ENCODE assay signal across 7 cellular contexts in genomic region chr1:9292361-9293240, GRCh38. TPM values are rescaled to one million over a fixed set of nuclear protein-coding genes. Genes with fewer than 3 reads are reported as not detected.
DNase-seq lines count a peak whose midpoint lies in the region; ATAC-seq and TF ChIP-seq lines count a peak whose summit lies in the region.

Gene SPSB1 (plus strand): TSS chr1:9292894. CDS start chr1:9355892, 62,998 bp downstream.

- H3K9ac ChIP-seq in Karpas-422 (ENCODE audit: low read length): peak within 1 kb of the TSS; percentile 32; the same call in 1 of the 2 replicates

- H3K4me3 Mint-ChIP-seq in T-helper 17 cell: peak within 1 kb of the TSS; percentile 65

- no peaks in the 10 kb centered on the region for H3K9me2 ChIP-seq in Karpas-422 (replicated peaks; ENCODE audit: insufficient read depth, low read length)

- peak within 1 kb of the TSS; percentile 56 for H3K4me2 ChIP-seq in Karpas-422 (ENCODE audit: low read depth, low read length, poor library complexity, severe bottlenecking)

- no peaks in the 10 kb centered on the region for H3K27me3 Mint-ChIP-seq in T-helper 17 cell

- peaks cover 22% of the 10 kb centered on the region for H3K4me1 Mint-ChIP-seq in T-helper 17 cell

- H3K79me2 ChIP-seq in Karpas-422 (ENCODE audit: low read length): no peaks in the 10 kb centered on the region

- no peaks in the 10 kb centered on the region for H4K20me1 ChIP-seq in Karpas-422 (ENCODE audit: insufficient read depth, low read depth, low read length)

- in situ Hi-C loops in GM13976 (cut with MboI; ENCODE audit: low sequenced_read_pairs, unreplicated experiment): no loop called here

- DNase-seq in GM13976 (ENCODE audit: low spot score): peak; percentile 83
- DNase-seq in Karpas-422: peak; percentile 80
- peak; percentile 34 to 64 (median 56) for DNase-seq in T-helper 17 cell
- DNase-seq in ascending aorta (ENCODE audit: low spot score in 2 of 2): peak in 1 of 2 donors; percentile 82
- DNase-seq in hepatic stellate cell (ENCODE audit: low spot score): peak; percentile 65
- no peak for DNase-seq in pulmonary artery endothelial cell (ENCODE audit: low read depth, low spot score)
- no peak for DNase-seq in NCI-H1048 (lab: John Stamatoyannopoulos, UW)

- H3K27me3 ChIP-seq in Karpas-422 (ENCODE audit: low read length) (no peaks in the 10 kb centered on the region), ascending aorta (no peaks in the 10 kb centered on the region)

- H3K27ac Mint-ChIP-seq in T-helper 17 cell: no peak within 1 kb of the TSS

- intact Hi-C loops in ascending aorta (cut with DNase I): loop anchor here (2.0 to 5.0 kb wide), 3 partner anchors 32 to 108 kb away; no protein-coding TSS in a partner anchor

- H3K4me1 ChIP-seq in Karpas-422 (ENCODE audit: low read length) (no peaks in the 10 kb centered on the region), ascending aorta (peaks cover 8 to 29% of the 10 kb centered on the region in 2 donors)

- H3K36me3 Mint-ChIP-seq in T-helper 17 cell (ENCODE audit: low read depth): no peaks in the 10 kb centered on the region

- ATAC-seq in T-helper 17 cell: peak; percentile 73

- TF ChIP-seq CTCF in GM13976 (IDR thresholded peaks at IDR 0.05; ENCODE audit: borderline replicate concordance, control extremely low read depth, extremely low read depth, insufficient read depth, missing control alignments) (no peak), ascending aorta (IDR thresholded peaks at IDR 0.05) (no peak)

- H3K4me3 ChIP-seq in Karpas-422 (ENCODE audit: low read length): peak within 1 kb of the TSS; percentile 54
- H3K4me3 ChIP-seq in ascending aorta: peak within 1 kb of the TSS; percentile 89 to 95

- H2AFZ ChIP-seq in Karpas-422 (ENCODE audit: low read length): no peak within 1 kb of the TSS

- H3K36me3 ChIP-seq in Karpas-422 (ENCODE audit: insufficient read depth, low read length) (no peaks in the 10 kb centered on the region), ascending aorta (no peaks in the 10 kb centered on the region)

- H3K9me3 ChIP-seq in Karpas-422 (ENCODE audit: low read length) (peaks cover 5% of the 10 kb centered on the region), T-helper 17 cell (ENCODE audit: control insufficient read depth, low read length, poor library complexity, severe bottlenecking) (no peaks in the 10 kb centered on the region), ascending aorta (peaks cover 5 to 15% of the 10 kb centered on the region in 2 donors)

- no peak within 1 kb of the TSS for H3K27ac ChIP-seq in Karpas-422 (ENCODE audit: low read length)
- peak within 1 kb of the TSS; percentile 82 to 98 for H3K27ac ChIP-seq in ascending aorta

RNA-seq across cellular contexts. Expression of gene SPSB1, which starts in this region (rescaled TPM):
- total RNA-seq in Karpas-422 (2014; rRNA removed; shearing (Covaris generic); ENCODE audit: low replicate concordance): not detected in 2 replicates
- total RNA-seq in T-helper 17 cell (1 to 10 TPM; 7.7 to 9.2 TPM), ascending aorta (64.9 TPM), pulmonary artery endothelial cell (18.9 and 20.6 TPM in 2 replicates)

Comparison
In these comparisons a context has a peak if more than half of its experiments do, and no peak if none do; other contexts are left out.
1. Peak in DNase-seq, H3K4me3 ChIP-seq, H3K9ac ChIP-seq and H3K4me2 ChIP-seq in Karpas-422; RNA of the gene not detected or under 1 TPM.
2. DNase-seq: peak in GM13976 (single experiment), T-helper 17 cell (3 of 3) and hepatic stellate cell (single experiment); none in pulmonary artery endothelial cell (single experiment) and NCI-H1048 (single experiment).